In genomic region chr9:133115604-133116345, GRCh38 we compare ENCODE assay signal across 8 cellular contexts. TPM values are rescaled to one million over a fixed set of nuclear protein-coding genes. Genes with fewer than 3 reads are reported as not detected.
DNase-seq lines count a peak whose midpoint lies in the region; ATAC-seq and TF ChIP-seq lines count a peak whose summit lies in the region.

No MANE protein-coding gene starts in this region.

- H3K4me3 ChIP-seq in heart left ventricle, result peak overlapping the region in 1 of 12 donors; percentile 3

- H3K4me3 Mint-ChIP-seq in activated CD4-positive, alpha-beta memory T cell treated with anti-CD3 and anti-CD28 coated beads for 36 hours, result peak overlapping the region; percentile 56

- H3K9me3 ChIP-seq in heart left ventricle, result no peaks in the 10 kb centered on the region

- peaks cover 0 to 20% (median 9%) of the 10 kb centered on the region in 9 donors for H3K36me3 ChIP-seq in heart left ventricle

- H3K27me3 Mint-ChIP-seq in activated CD4-positive, alpha-beta memory T cell treated with anti-CD3 and anti-CD28 coated beads for 36 hours, result no peaks in the 10 kb centered on the region

- H3K27ac Mint-ChIP-seq in activated CD4-positive, alpha-beta memory T cell treated with anti-CD3 and anti-CD28 coated beads for 36 hours, result peak overlapping the region; percentile 91

- no peaks in the 10 kb centered on the region for H3K9me3 Mint-ChIP-seq in activated CD4-positive, alpha-beta memory T cell treated with anti-CD3 and anti-CD28 coated beads for 36 hours

- H3K4me1 Mint-ChIP-seq in activated CD4-positive, alpha-beta memory T cell treated with anti-CD3 and anti-CD28 coated beads for 36 hours (ENCODE audit: low read depth), result peaks cover 68% of the 10 kb centered on the region

- ATAC-seq in HG03045 (IDR thresholded peaks at IDR 0.05; ENCODE audit: unreplicated experiment) (peak; percentile 65), heart left ventricle (no peak)

- peaks cover 35 to 91% (median 85%) of the 10 kb centered on the region in 12 donors for H3K4me1 ChIP-seq in heart left ventricle

- 75 to 83% (median 80%) methylated on average over 23 to 32 of the region's 32 CpGs for WGBS in heart left ventricle, 4 donors

- intact Hi-C loops in activated CD4-positive, alpha-beta memory T cell treated with anti-CD3 and anti-CD28 coated beads for 36 hours (cut with micrococcal nuclease), result loop anchor here (1.0 kb wide), 2 partner anchors 20 to 32 kb away; no protein-coding TSS in a partner anchor
- intact Hi-C loops in heart left ventricle (cut with DNase I), result loop anchor here in 1 of 10 donors (2.0 kb wide), 1 partner anchor 19 kb away; no protein-coding TSS in a partner anchor

- no peak for TF ChIP-seq CTCF in heart left ventricle (IDR thresholded peaks at IDR 0.05)

- DNase-seq in SIG-M5 treated with dmso at 0.1 percent for 504 hours (lab: John Stamatoyannopoulos, UW; ENCODE audit: unreplicated experiment), result peak; percentile 22
- DNase-seq in SIG-M5 (lab: John Stamatoyannopoulos, UW), result no peak
- DNase-seq in activated CD4-positive, alpha-beta memory T cell treated with anti-CD3 and anti-CD28 coated beads for 36 hours, result peak; percentile 89
- DNase-seq in heart left ventricle, result peak in 3 of 5 donors; percentile 28 to 61 (median 30)
- peak; percentile 84 for DNase-seq in stimulated activated CD8-positive, alpha-beta memory T cell treated with anti-CD3 and anti-CD28 coated beads, Interleukin-4, amount 100 ng/mL, for 48 hours
- DNase-seq in Kasumi-1 (lab: John Stamatoyannopoulos, UW), result no peak
- no peak for DNase-seq in 8988T

- no peak for TF ChIP-seq POLR2A in heart left ventricle (IDR thresholded peaks at IDR 0.05)

- H3K27me3 ChIP-seq in heart left ventricle, result no peaks in the 10 kb centered on the region

- H3K27ac ChIP-seq in heart left ventricle, result peak overlapping the region in 11 of 12 donors; percentile 67 to 93 (median 81)

- POLR2A ChIA-PET in activated CD4-positive, alpha-beta memory T cell treated with anti-CD3 and anti-CD28 coated beads for 36 hours (lab: Charles Lee), result interaction anchor here (0.6 to 4.6 kb wide), 8 partner anchors 10 to 255 kb away, joined by 3 to 27 read pairs (median 4); partner anchors contain the start of gene GTF3C5

- peaks cover 4% of the 10 kb centered on the region for H3K36me3 Mint-ChIP-seq in activated CD4-positive, alpha-beta memory T cell treated with anti-CD3 and anti-CD28 coated beads for 36 hours

- CTCF ChIA-PET in activated CD4-positive, alpha-beta memory T cell treated with anti-CD3 and anti-CD28 coated beads for 36 hours (lab: Charles Lee), result interaction anchor here (0.6 to 26.8 kb wide), 7 partner anchors 12 to 91 kb away, joined by 3 to 552 read pairs (median 3); no protein-coding TSS in a partner anchor

RNA-seq across cellular contexts. Expression of gene RALGDS, which starts 5.3 kb away (rescaled TPM):
- total RNA-seq in activated CD4-positive, alpha-beta memory T cell treated with anti-CD3 and anti-CD28 coated beads for 36 hours, result 10 to 100 TPM; 65.4 TPM
- 10 to 100 TPM; 17.8 to 70.1 (median 26.6) TPM for total RNA-seq in heart left ventricle
- 10 to 100 TPM; 18.3 to 24.8 TPM for polyA plus RNA-seq in heart left ventricle

RNA-seq across cellular contexts. Expression of gene GBGT1, which starts 47.9 kb away (rescaled TPM):
- total RNA-seq in activated CD4-positive, alpha-beta memory T cell treated with anti-CD3 and anti-CD28 coated beads for 36 hours, result 1 to 10 TPM; 3.2 to 3.6 TPM
- 10 to 100 TPM in 2 of 9 donors, 1 to 10 TPM in 7; 4.6 to 22.5 (median 7.1) TPM for total RNA-seq in heart left ventricle
- 1 to 10 TPM; 5.4 to 7.0 TPM for polyA plus RNA-seq in heart left ventricle

RNA-seq across cellular contexts. Expression of gene CEL, which starts 54.0 kb away (rescaled TPM):
- 1 to 10 TPM in 1 of 2 experiments, under 1 TPM in 1; 0.88 to 1.0 TPM for total RNA-seq in activated CD4-positive, alpha-beta memory T cell treated with anti-CD3 and anti-CD28 coated beads for 36 hours
- total RNA-seq in heart left ventricle, result 1 to 10 TPM; 1.1 to 4.0 (median 2.8) TPM
- polyA plus RNA-seq in heart left ventricle, result 1 to 10 TPM in 1 of 2 donors, under 1 TPM in 1; 0.61 to 2.1 TPM

Comparison
In these comparisons a context has a peak if more than half of its experiments do, and no peak if none do; other contexts are left out.
1. DNase-seq: peak in SIG-M5 treated with dmso at 0.1 percent for 504 hours (single experiment), activated CD4-positive, alpha-beta memory T cell treated with anti-CD3 and anti-CD28 coated beads for 36 hours (single experiment), heart left ventricle (3 of 5) and stimulated activated CD8-positive, alpha-beta memory T cell treated with anti-CD3 and anti-CD28 coated beads, Interleukin-4, amount 100 ng/mL, for 48 hours (single experiment); none in SIG-M5 (single experiment), Kasumi-1 (0 of 2) and 8988T (single experiment).